Comparison of ENCODE assay signal across 21 cellular contexts in the genomic region with DNA sequence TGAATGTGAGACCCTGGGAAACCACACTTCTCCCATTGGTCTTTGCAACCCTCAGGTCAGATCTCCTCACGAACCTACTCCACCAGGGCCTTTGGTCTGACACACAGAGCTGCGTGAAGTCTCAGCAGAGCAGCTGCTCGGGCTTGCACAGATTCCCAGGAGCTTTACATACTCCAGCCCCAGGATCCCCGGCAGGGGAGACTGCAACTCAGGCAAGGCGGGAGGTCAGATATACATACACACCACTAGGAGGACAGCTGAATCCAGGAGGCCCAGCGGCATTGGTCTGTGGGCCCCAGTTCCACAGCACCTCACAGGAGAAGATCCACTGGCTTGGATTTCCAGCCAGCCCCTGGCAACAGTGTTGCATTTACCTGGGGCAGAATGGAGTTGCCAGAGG.
"Had no signal": no experiment of that assay in that cellular context is flagged by ENCODE, and none has a peak within 500 bp of the region (broad histone marks: within the 10 kb centered on the region; RNA-seq: fewer than 3 reads in every experiment).

No MANE protein-coding gene starts in this region.

- H3K27ac ChIP-seq: dorsolateral prefrontal cortex, foreskin keratinocyte, pancreas, stomach, VCaP had no signal

- H3K4me1 ChIP-seq: foreskin keratinocyte, pancreas, stomach had no signal

- H3K9me3 Mint-ChIP-seq: activated CD4-positive, alpha-beta memory T cell treated with anti-CD3 and anti-CD28 coated beads, Interleukin-2, amount 10 ng/mL, durations not matched to agents 7 days and 5 days had no signal

- H3K4me1 Mint-ChIP-seq: activated CD4-positive, alpha-beta memory T cell treated with anti-CD3 and anti-CD28 coated beads, Interleukin-2, amount 10 ng/mL, durations not matched to agents 7 days and 5 days; activated CD8-positive, alpha-beta memory T cell treated with anti-CD3 and anti-CD28 coated beads, Interleukin-2, amount 10 ng/mL, durations not matched to agents 7 days and 5 days; activated naive CD8-positive, alpha-beta T cell treated with anti-CD3 and anti-CD28 coated beads for 36 hours; activated T-helper 17 cell treated with anti-CD3 and anti-CD28 coated beads, Interleukin-2, amount 50 U/mL, for 72 hours; immature natural killer cell; memory B cell; naive B cell had no signal

- H3K27ac Mint-ChIP-seq: activated CD4-positive, alpha-beta memory T cell treated with anti-CD3 and anti-CD28 coated beads, Interleukin-2, amount 10 ng/mL, durations not matched to agents 7 days and 5 days; activated CD8-positive, alpha-beta memory T cell treated with anti-CD3 and anti-CD28 coated beads, Interleukin-2, amount 10 ng/mL, durations not matched to agents 7 days and 5 days; activated naive CD8-positive, alpha-beta T cell treated with anti-CD3 and anti-CD28 coated beads for 36 hours; activated T-helper 17 cell treated with anti-CD3 and anti-CD28 coated beads, Interleukin-2, amount 50 U/mL, for 72 hours; immature natural killer cell; memory B cell; naive B cell; type B pancreatic cell had no signal

- FAIRE-seq: pancreas had no signal

- H3K4me3 ChIP-seq: dorsolateral prefrontal cortex, mucosa of descending colon, pancreas, smooth muscle cell, stomach had no signal

- H3K36me3 Mint-ChIP-seq: activated CD8-positive, alpha-beta memory T cell treated with anti-CD3 and anti-CD28 coated beads, Interleukin-2, amount 10 ng/mL, durations not matched to agents 7 days and 5 days; activated naive CD8-positive, alpha-beta T cell treated with anti-CD3 and anti-CD28 coated beads for 36 hours; memory B cell; naive B cell; type B pancreatic cell had no signal

- H3K36me3 ChIP-seq: pancreas, stomach had no signal

- ATAC-seq: activated CD8-positive, alpha-beta memory T cell treated with anti-CD3 and anti-CD28 coated beads, Interleukin-2, amount 10 ng/mL, durations not matched to agents 7 days and 5 days; activated T-helper 17 cell treated with anti-CD3 and anti-CD28 coated beads, Interleukin-2, amount 50 U/mL, for 72 hours; foreskin keratinocyte; mucosa of descending colon; pancreas; sciatic nerve had no signal

- H3K9me3 ChIP-seq: mucosa of descending colon, pancreas had no signal

- H3K4me3 Mint-ChIP-seq: activated CD4-positive, alpha-beta memory T cell treated with anti-CD3 and anti-CD28 coated beads, Interleukin-2, amount 10 ng/mL, durations not matched to agents 7 days and 5 days; activated CD8-positive, alpha-beta memory T cell treated with anti-CD3 and anti-CD28 coated beads, Interleukin-2, amount 10 ng/mL, durations not matched to agents 7 days and 5 days; activated naive CD8-positive, alpha-beta T cell treated with anti-CD3 and anti-CD28 coated beads for 36 hours; activated T-helper 17 cell treated with anti-CD3 and anti-CD28 coated beads, Interleukin-2, amount 50 U/mL, for 72 hours; immature natural killer cell; memory B cell; type B pancreatic cell had no signal

- H3K27me3 Mint-ChIP-seq: activated CD4-positive, alpha-beta memory T cell treated with anti-CD3 and anti-CD28 coated beads, Interleukin-2, amount 10 ng/mL, durations not matched to agents 7 days and 5 days; activated CD8-positive, alpha-beta memory T cell treated with anti-CD3 and anti-CD28 coated beads, Interleukin-2, amount 10 ng/mL, durations not matched to agents 7 days and 5 days; activated naive CD8-positive, alpha-beta T cell treated with anti-CD3 and anti-CD28 coated beads for 36 hours had no signal

- DNase-seq: activated CD4-positive, alpha-beta memory T cell treated with anti-CD3 and anti-CD28 coated beads, Interleukin-2, amount 10 ng/mL, durations not matched to agents 7 days and 5 days; activated CD8-positive, alpha-beta memory T cell treated with anti-CD3 and anti-CD28 coated beads, Interleukin-2, amount 10 ng/mL, durations not matched to agents 7 days and 5 days; activated naive CD4-positive, alpha-beta T cell; activated naive CD8-positive, alpha-beta T cell treated with anti-CD3 and anti-CD28 coated beads for 36 hours; activated T-cell treated with anti-CD3 and anti-CD28 coated beads, Interleukin-2, amount 50 U/mL, for 1 hour; amniotic stem cell; dorsolateral prefrontal cortex; foreskin keratinocyte; immature natural killer cell; mucosa of descending colon; naive B cell; stimulated activated CD4-positive, alpha-beta T cell treated with anti-CD3 and anti-CD28 coated beads, Interleukin-4, amount 100 ng/mL, for 1 hour; stomach; T-helper 2 cell had no signal
